ENCODE assay signal across 1 cellular context in the genomic region with DNA sequence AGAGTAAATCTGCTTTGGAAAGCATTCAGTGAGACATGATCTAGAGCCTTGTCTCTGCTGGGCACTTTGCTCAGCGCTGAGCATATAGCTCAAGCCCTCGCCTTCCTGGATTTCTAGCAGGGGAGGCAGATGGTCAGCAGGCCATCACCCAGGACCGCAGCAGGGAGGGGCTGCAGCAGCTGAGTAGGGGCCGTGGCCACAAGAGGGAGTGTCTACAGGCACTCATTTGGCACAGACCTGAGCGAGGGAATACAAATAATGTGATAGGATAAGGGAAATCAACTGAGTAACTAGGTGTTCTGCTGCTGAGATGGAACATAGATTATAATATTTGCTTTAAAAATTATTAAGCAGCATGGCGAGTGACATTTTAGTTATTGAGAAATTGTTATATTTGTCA.
A peak's percentile ranks its signal among the peaks of the same experiment; 100 is the strongest.
TF ChIP-seq lines count a peak whose summit lies in the region.

No MANE protein-coding gene starts in this region.

TF ChIP-seq in HepG2, 621 proteins besides CTCF, POLR2A, EP300 and RAD21:
- TF ChIP-seq ZNF101 (CRISPR knock-in tag; IDR thresholded peaks at IDR 0.05; ENCODE audit: borderline replicate concordance, low read depth) (no peak), KDM6A (CRISPR knock-in tag; IDR thresholded peaks at IDR 0.05; ENCODE audit: low read depth) (no peak)
- TF ChIP-seq, protein P1, sequence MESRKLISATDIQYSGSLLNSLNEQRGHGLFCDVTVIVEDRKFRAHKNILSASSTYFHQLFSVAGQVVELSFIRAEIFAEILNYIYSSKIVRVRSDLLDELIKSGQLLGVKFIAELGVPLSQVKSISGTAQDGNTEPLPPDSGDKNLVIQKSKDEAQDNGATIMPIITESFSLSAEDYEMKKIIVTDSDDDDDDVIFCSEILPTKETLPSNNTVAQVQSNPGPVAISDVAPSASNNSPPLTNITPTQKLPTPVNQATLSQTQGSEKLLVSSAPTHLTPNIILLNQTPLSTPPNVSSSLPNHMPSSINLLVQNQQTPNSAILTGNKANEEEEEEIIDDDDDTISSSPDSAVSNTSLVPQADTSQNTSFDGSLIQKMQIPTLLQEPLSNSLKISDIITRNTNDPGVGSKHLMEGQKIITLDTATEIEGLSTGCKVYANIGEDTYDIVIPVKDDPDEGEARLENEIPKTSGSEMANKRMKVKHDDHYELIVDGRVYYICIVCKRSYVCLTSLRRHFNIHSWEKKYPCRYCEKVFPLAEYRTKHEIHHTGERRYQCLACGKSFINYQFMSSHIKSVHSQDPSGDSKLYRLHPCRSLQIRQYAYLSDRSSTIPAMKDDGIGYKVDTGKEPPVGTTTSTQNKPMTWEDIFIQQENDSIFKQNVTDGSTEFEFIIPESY (CRISPR knock-in tag; IDR thresholded peaks at IDR 0.05) = peak; percentile 45; the same call in 1 of the 2 replicates
